ENCODE assay signal across 19 cellular contexts in genomic region chr6:11912420-11912819, GRCh38.
DNase-seq lines count a peak whose midpoint lies in the region; ATAC-seq and TF ChIP-seq lines count a peak whose summit lies in the region.
"Had no signal": no experiment of that assay in that cellular context is flagged by ENCODE, and none has a peak within 500 bp of the region (broad histone marks: within the 10 kb centered on the region; RNA-seq: fewer than 3 reads in every experiment).

No MANE protein-coding gene starts in this region.

- H3K27ac ChIP-seq in PC-9 (no peak overlapping the region), foreskin keratinocyte (no peak overlapping the region), esophagus muscularis mucosa (replicated peaks in 1 of 4) (no peak overlapping the region)
- H3K27ac ChIP-seq: Peyer's patch had no signal

- WGBS in esophagus muscularis mucosa: 98% methylated on average over 5 of the region's 6 CpGs

- DNase-seq in EH (ENCODE audit: low read depth) (peak; percentile 13), HFFc6 (no peak), PC-9 (no peak), foreskin keratinocyte (no peak), NCI-H2029 (lab: John Stamatoyannopoulos, UW) (no peak), esophagus muscularis mucosa (ENCODE audit: extremely low spot score) (no peak), iPS-NIHi7 (ENCODE audit: extremely low spot score) (no peak)
- no peak for DNase-seq in NK-92 treated with Interleukin-12 subunit alpha and Interleukin-12 subunit beta, amount 100 ng/mL, for 24 hours (lab: John Stamatoyannopoulos, UW)
- DNase-seq: activated CD4-positive, CD25-positive, alpha-beta regulatory T cell treated with anti-CD3 and anti-CD28 coated beads, Interleukin-2, amount 50 U/mL, for 72 hours; CD4-positive, alpha-beta T cell; effector memory CD4-positive, alpha-beta T cell; foreskin melanocyte; GDM1; naive B cell; NCI-H1105; NCI-H226; Peyer's patch had no signal

- no peak overlapping the region for H3K4me3 Mint-ChIP-seq in HFFc6
- H3K4me3 Mint-ChIP-seq: activated naive CD4-positive, alpha-beta T cell treated with anti-CD3 and anti-CD28 coated beads, Interleukin-2, amount 50 U/mL, for 24 hours; CD4-positive, alpha-beta T cell; naive B cell; T-helper 1 cell treated with Interleukin-12 subunit alpha and Interleukin-12 subunit beta and Interleukin-4 antibody, amounts not matched to agents 30 μg/mL and 1 μg/mL, for 36 hours had no signal

- H3K9me3 Mint-ChIP-seq in HFFc6: no peaks in the 10 kb centered on the region
- H3K9me3 Mint-ChIP-seq: activated naive CD4-positive, alpha-beta T cell treated with anti-CD3 and anti-CD28 coated beads, Interleukin-2, amount 50 U/mL, for 24 hours; CD4-positive, alpha-beta T cell; naive B cell; T-helper 1 cell treated with Interleukin-12 subunit alpha and Interleukin-12 subunit beta and Interleukin-4 antibody, amounts not matched to agents 30 μg/mL and 1 μg/mL, for 36 hours had no signal

- H3K4me3 ChIP-seq in PC-9 (no peak overlapping the region), esophagus muscularis mucosa (no peak overlapping the region)
- H3K4me3 ChIP-seq: Peyer's patch had no signal

- no peak overlapping the region for H3K27ac Mint-ChIP-seq in HFFc6
- H3K27ac Mint-ChIP-seq: activated naive CD4-positive, alpha-beta T cell treated with anti-CD3 and anti-CD28 coated beads, Interleukin-2, amount 50 U/mL, for 24 hours; CD4-positive, alpha-beta T cell; naive B cell; T-helper 1 cell treated with Interleukin-12 subunit alpha and Interleukin-12 subunit beta and Interleukin-4 antibody, amounts not matched to agents 30 μg/mL and 1 μg/mL, for 36 hours had no signal

- BruUV-seq in PC-9 (replicated peaks; lab: Mats Ljungman, UMichigan): no TSS peak

- no peak for TF ChIP-seq POLR2A in esophagus muscularis mucosa (IDR thresholded peaks at IDR 0.05; ENCODE audit: low read depth)

- H3K27me3 Mint-ChIP-seq in HFFc6 (ENCODE audit: insufficient read depth): no peaks in the 10 kb centered on the region; the same call in 1 of the 2 replicates
- H3K27me3 Mint-ChIP-seq: CD4-positive, alpha-beta T cell had no signal

- H3K4me1 ChIP-seq in PC-9 (replicated peaks; ENCODE audit: insufficient read depth) (no peaks in the 10 kb centered on the region), foreskin keratinocyte (no peaks in the 10 kb centered on the region), esophagus muscularis mucosa (no peaks in the 10 kb centered on the region)
- H3K4me1 ChIP-seq: Peyer's patch had no signal

- peaks cover 39% of the 10 kb centered on the region for H3K4me1 Mint-ChIP-seq in HFFc6 (ENCODE audit: low read depth)
- H3K4me1 Mint-ChIP-seq: naive B cell had no signal

- TF ChIP-seq EP300 in esophagus muscularis mucosa (IDR thresholded peaks at IDR 0.05): no peak

- H3K9me3 ChIP-seq in PC-9 (ENCODE audit: insufficient read depth, low read depth) (peaks cover 15% of the 10 kb centered on the region; the same call in 1 of the 2 replicates), esophagus muscularis mucosa (no peaks in the 10 kb centered on the region)
- H3K9me3 ChIP-seq: Peyer's patch had no signal

- H2AFZ ChIP-seq in PC-9: no peak overlapping the region

- H3K36me3 Mint-ChIP-seq in HFFc6 (ENCODE audit: low read depth): no peaks in the 10 kb centered on the region
- H3K36me3 Mint-ChIP-seq: activated naive CD4-positive, alpha-beta T cell treated with anti-CD3 and anti-CD28 coated beads, Interleukin-2, amount 50 U/mL, for 24 hours; naive B cell had no signal

- TF ChIP-seq CTCF in HFFc6 (IDR thresholded peaks at IDR 0.05) (peak; percentile 55), PC-9 (conservative IDR thresholded peaks at IDR 0.05) (peak; percentile 59), foreskin keratinocyte (conservative IDR thresholded peaks at IDR 0.05) (peak; percentile 53), esophagus muscularis mucosa (IDR thresholded peaks at IDR 0.05) (no peak)

- CTCF ChIA-PET in PC-9 (lab: Charles Lee): no interaction called here

- no peak overlapping the region for H3K4me2 ChIP-seq in PC-9

- ATAC-seq in foreskin keratinocyte: no peak

- H3F3A ChIP-seq in PC-9 (ENCODE audit: insufficient read depth, low read depth): no peaks in the 10 kb centered on the region

- no peaks in the 10 kb centered on the region for H3K27me3 ChIP-seq in PC-9 (ENCODE audit: insufficient read depth, low read depth)
- no peaks in the 10 kb centered on the region for H3K27me3 ChIP-seq in foreskin keratinocyte
- H3K27me3 ChIP-seq in esophagus muscularis mucosa: no peaks in the 10 kb centered on the region
- H3K27me3 ChIP-seq: Peyer's patch had no signal

- no peaks in the 10 kb centered on the region for H3K9me2 ChIP-seq in PC-9 (ENCODE audit: insufficient read depth)

- no peaks in the 10 kb centered on the region for H4K20me1 ChIP-seq in PC-9 (ENCODE audit: insufficient read depth)

- H3K36me3 ChIP-seq in PC-9 (ENCODE audit: low read depth) (no peaks in the 10 kb centered on the region), esophagus muscularis mucosa (no peaks in the 10 kb centered on the region)
- H3K36me3 ChIP-seq: Peyer's patch had no signal

- POLR2A ChIA-PET in PC-9 (lab: Charles Lee; ENCODE audit: unreplicated experiment): no interaction called here

- no peaks in the 10 kb centered on the region for H3K79me2 ChIP-seq in PC-9 (ENCODE audit: low read depth)

- intact Hi-C loops in PC-9 (cut with micrococcal nuclease; ENCODE audit: unreplicated experiment) (no loop called here), esophagus muscularis mucosa (cut with DNase I) (no loop called here)

Comparison
In these comparisons a context has a peak if more than half of its experiments do, and no peak if none do; other contexts are left out.
1. CTCF ChIP-seq: peak in HFFc6 (single experiment), PC-9 (single experiment) and foreskin keratinocyte (single experiment); none in esophagus muscularis mucosa (0 of 3).